Comparison of ENCODE assay signal across 28 cellular contexts in the genomic region with DNA sequence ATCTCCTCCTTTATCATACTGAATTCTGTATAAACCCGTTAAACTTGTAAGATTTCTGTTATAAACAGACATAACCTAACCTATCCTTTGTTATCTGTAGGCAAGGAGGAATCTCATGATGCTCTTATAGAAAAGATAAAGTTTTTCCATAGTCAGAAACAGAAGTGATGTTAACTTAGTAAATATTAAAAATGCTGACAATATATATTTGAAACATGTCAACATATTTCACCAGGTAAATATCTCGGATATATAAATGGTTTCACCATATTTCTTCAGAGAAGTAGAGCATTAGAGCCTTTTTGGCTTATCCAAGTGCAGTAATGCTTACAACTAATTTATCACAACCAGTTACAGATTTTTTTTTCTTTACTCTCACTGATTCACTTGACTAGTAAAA.
"Had no signal": no experiment of that assay in that cellular context is flagged by ENCODE, and none has a peak within 500 bp of the region (broad histone marks: within the 10 kb centered on the region; RNA-seq: fewer than 3 reads in every experiment).

No MANE protein-coding gene starts in this region.

- ATAC-seq: effector memory CD8-positive, alpha-beta T cell; esophagus mucosa; foreskin keratinocyte; gastrocnemius medialis; gastroesophageal sphincter; heart left ventricle; heart right ventricle had no signal

- FAIRE-seq: colon, endometrium, endothelial cell of umbilical vein, frontal cortex had no signal

- DNase-seq: colonic mucosa; cortex of kidney; dermis blood vessel endothelial cell; dorsolateral prefrontal cortex; effector CD4-positive, alpha-beta T cell; effector CD8-positive, alpha-beta T cell; effector memory CD4-positive, alpha-beta T cell; effector memory CD8-positive, alpha-beta T cell; endodermal cell; erythroblast; esophagus squamous epithelium; foreskin fibroblast; foreskin keratinocyte; foreskin melanocyte; gastrocnemius medialis; glutamatergic neuron; head of caudate nucleus; heart left ventricle; heart right ventricle had no signal

- H3K27me3 ChIP-seq: colonic mucosa, dorsolateral prefrontal cortex, esophagus muscularis mucosa, esophagus squamous epithelium, foreskin keratinocyte, gastrocnemius medialis, heart left ventricle, heart right ventricle had no signal

- H3K4me3 ChIP-seq: colonic mucosa, coronary artery, dorsolateral prefrontal cortex, esophagus muscularis mucosa, esophagus squamous epithelium, gastrocnemius medialis, gastroesophageal sphincter, heart left ventricle, heart right ventricle had no signal

- H3K9me3 ChIP-seq: colonic mucosa, esophagus muscularis mucosa, gastrocnemius medialis, gastroesophageal sphincter had no signal

- H3K36me3 ChIP-seq: colonic mucosa, esophagus muscularis mucosa, esophagus squamous epithelium, gastrocnemius medialis, gastroesophageal sphincter, heart left ventricle, heart right ventricle had no signal

- H3K4me1 ChIP-seq: colonic mucosa, esophagus muscularis mucosa, esophagus squamous epithelium, foreskin keratinocyte, gastrocnemius medialis, gastroesophageal sphincter, heart left ventricle, heart right ventricle had no signal

- H3K27ac ChIP-seq: colonic mucosa, coronary artery, dorsolateral prefrontal cortex, epithelial cell of prostate, esophagus muscularis mucosa, esophagus squamous epithelium, foreskin keratinocyte, gastrocnemius medialis, gastroesophageal sphincter, heart left ventricle, heart right ventricle had no signal
